1 cellular context compared by ENCODE assay signal in genomic region chr7:20797174-20798080, GRCh38.
A peak's percentile ranks its signal among the peaks of the same experiment; 100 is the strongest.
TF ChIP-seq lines count a peak whose summit lies in the region.

No MANE protein-coding gene starts in this region.

TF ChIP-seq in K562, 482 proteins besides CTCF, POLR2A, EP300 and RAD21 (continued from another document):
- TF ChIP-seq E2F6 (IDR thresholded peaks at IDR 0.05; ENCODE audit: borderline replicate concordance in 1 of 2, extremely low read depth in 1 of 2, insufficient read depth in 1 of 2, insufficient read length in 1 of 2, low read depth in 1 of 2, low read length in 1 of 2, poor library complexity in 1 of 2, severe bottlenecking in 1 of 2), result peak; percentile 45 to 72
- peak; percentile 22; the same call in 1 of the 2 replicates for TF ChIP-seq ZNF263 (CRISPR knock-in tag; IDR thresholded peaks at IDR 0.05; ENCODE audit: borderline replicate concordance)
- no peak for TF ChIP-seq ZNF280B (CRISPR knock-in tag; IDR thresholded peaks at IDR 0.05)
- peak; percentile 76 for TF ChIP-seq POLR2G (IDR thresholded peaks at IDR 0.05; ENCODE audit: low read depth, low read length)
- 0 out of 2 replicates have a peak, but pooled peaks have one; percentile 50 for TF ChIP-seq PKNOX1 (IDR thresholded peaks at IDR 0.05)
- no peak for TF ChIP-seq PPARD (CRISPR knock-in tag; IDR thresholded peaks at IDR 0.05)
- no peak for TF ChIP-seq ZNF592 (IDR thresholded peaks at IDR 0.05)
- peak; percentile 57 to 76; a peak in 3 of 4 replicates for TF ChIP-seq NRF1 (conservative IDR thresholded peaks at IDR 0.05 in 1 of 2, IDR thresholded peaks at IDR 0.05 in 1 of 2)
- TF ChIP-seq RBFOX2 (IDR thresholded peaks at IDR 0.05; ENCODE audit: low read depth, low read length), result peak; percentile 50; the same call in 1 of the 2 replicates
- peak; percentile 72 for TF ChIP-seq NFIC (IDR thresholded peaks at IDR 0.05)
- TF ChIP-seq HMGN3 (IDR thresholded peaks at IDR 0.05; ENCODE audit: borderline replicate concordance, extremely low read depth, insufficient read length, low read depth, low read length), result peak; percentile 28
- TF ChIP-seq ZFX (CRISPR knock-in tag; IDR thresholded peaks at IDR 0.05), result peak; percentile 63
- 0 out of 2 replicates have a peak, but pooled peaks have one; percentile 24 for TF ChIP-seq TFAP4 (CRISPR knock-in tag; IDR thresholded peaks at IDR 0.05; ENCODE audit: borderline replicate concordance)
- 0 out of 2 replicates have a peak, but pooled peaks have one; percentile 31 for TF ChIP-seq ETV1 (tag; conservative IDR thresholded peaks at IDR 0.05; ENCODE audit: low read depth)
- no peak for TF ChIP-seq ZNF277 (CRISPR knock-in tag; IDR thresholded peaks at IDR 0.05; ENCODE audit: borderline replicate concordance)
- TF ChIP-seq KDM5B (IDR thresholded peaks at IDR 0.05; ENCODE audit: insufficient replicate concordance, low read depth, low read length), result peak; percentile 69
- TF ChIP-seq CCNT2 (IDR thresholded peaks at IDR 0.05; ENCODE audit: borderline replicate concordance, extremely low read depth, insufficient read length, low read depth, low read length), result peak; percentile 52
- TF ChIP-seq ZNF639 (CRISPR knock-in tag; conservative IDR thresholded peaks at IDR 0.05 in 1 of 2, IDR thresholded peaks at IDR 0.05 in 1 of 2), result 0 out of 4 replicates have a peak, but pooled peaks of 1 of the 2 experiments have one; percentile 43
- TF ChIP-seq ZBTB1 (CRISPR knock-in tag; IDR thresholded peaks at IDR 0.05; ENCODE audit: borderline replicate concordance, low read depth), result 0 out of 2 replicates have a peak, but pooled peaks have one; percentile 45
- peak in 1 of 2 experiments; percentile 28; a peak in 1 of 4 replicates for TF ChIP-seq HDAC1 (IDR thresholded peaks at IDR 0.05)
- TF ChIP-seq CBX8 (IDR thresholded peaks at IDR 0.05; ENCODE audit: borderline replicate concordance, extremely low read depth, low read depth, low read length, poor library complexity, severe bottlenecking), result peak; percentile 28
- no peak for TF ChIP-seq HSF4 (CRISPR knock-in tag; IDR thresholded peaks at IDR 0.05; ENCODE audit: borderline replicate concordance)
- TF ChIP-seq SRF (CRISPR knock-in tag; IDR thresholded peaks at IDR 0.05), result no peak
- TF ChIP-seq CTBP1 (IDR thresholded peaks at IDR 0.05; ENCODE audit: borderline replicate concordance), result 0 out of 2 replicates have a peak, but pooled peaks have one; percentile 17
- peak; percentile 12 for TF ChIP-seq TBP (optimal IDR thresholded peaks at IDR 0.05; ENCODE audit: low read depth, low read length)
- TF ChIP-seq DEAF1 (CRISPR knock-in tag; IDR thresholded peaks at IDR 0.05), result no peak
- 0 out of 2 replicates have a peak, but pooled peaks have one; percentile 50 for TF ChIP-seq RB1 (IDR thresholded peaks at IDR 0.05; ENCODE audit: low read depth)
- peak; percentile 70; the same call in 1 of the 2 replicates for TF ChIP-seq PHF8 (IDR thresholded peaks at IDR 0.05; ENCODE audit: borderline replicate concordance, low read length)
- TF ChIP-seq PML (IDR thresholded peaks at IDR 0.05; ENCODE audit: low read length), result 0 out of 2 replicates have a peak, but pooled peaks have one; percentile 17
- no peak for TF ChIP-seq IFI16 (CRISPR knock-in tag; IDR thresholded peaks at IDR 0.05)
- TF ChIP-seq SMAD1 (IDR thresholded peaks at IDR 0.05; ENCODE audit: low read depth, low read length, partially characterized antibody), result no peak
- no peak for TF ChIP-seq EGR1 (conservative IDR thresholded peaks at IDR 0.05)
- TF ChIP-seq ELF1 (tag; IDR thresholded peaks at IDR 0.05), result peak; percentile 42; the same call in 1 of the 2 replicates
TF ChIP-seq in K562: peak in this region for 27.
